ENCODE assay signal across 15 cellular contexts in the genomic region with DNA sequence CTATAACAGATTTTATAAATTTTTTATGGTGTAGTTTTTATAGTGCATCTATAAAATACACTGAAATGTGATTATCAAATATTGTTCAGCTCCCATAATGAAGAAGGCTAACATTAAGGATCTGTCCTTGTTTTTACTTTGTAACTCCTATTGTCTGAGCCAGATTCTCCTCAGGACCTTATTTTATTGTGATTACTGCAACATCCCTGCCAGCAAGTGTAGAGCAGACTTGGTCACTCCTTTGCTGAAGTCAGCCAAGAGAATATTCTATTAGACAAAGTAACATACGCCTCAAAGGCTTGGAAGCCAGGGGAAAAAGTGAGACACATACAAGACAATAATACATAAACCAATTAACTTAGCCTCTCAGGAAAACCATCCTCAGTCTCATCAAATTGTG.
A peak's percentile ranks its signal among the peaks of the same experiment; 100 is the strongest.
DNase-seq lines count a peak whose midpoint lies in the region; ATAC-seq and TF ChIP-seq lines count a peak whose summit lies in the region.
"Had no signal": no experiment of that assay in that cellular context is flagged by ENCODE, and none has a peak within 500 bp of the region (broad histone marks: within the 10 kb centered on the region; RNA-seq: fewer than 3 reads in every experiment).

No MANE protein-coding gene starts in this region.

- no peak for TF ChIP-seq CTCF in nephron progenitor cell (IDR thresholded peaks at IDR 0.05)

- H3K9me3 Mint-ChIP-seq in nephron progenitor cell, result no peaks in the 10 kb centered on the region
- no peaks in the 10 kb centered on the region for H3K9me3 Mint-ChIP-seq in T-helper 2 cell treated with Interferon-gamma antibody and Interleukin-4, amounts not matched to agents 5 μg/mL and 100 μg/mL, for 36 hours
- H3K9me3 Mint-ChIP-seq: CD8-positive, alpha-beta memory T cell; H9 had no signal

- DNase-seq in NCI-H82 (lab: John Stamatoyannopoulos, UW) (peak; percentile 27), NCI-H82 treated with DMSO at 0.1 percent for 48 hours (lab: John Stamatoyannopoulos, UW; ENCODE audit: unreplicated experiment) (no peak), G401 (ENCODE audit: low spot score) (peak; percentile 43), cerebellar cortex (ENCODE audit: low spot score) (peak; percentile 29), nephron progenitor cell (no peak)
- no peak for DNase-seq in T-helper 2 cell treated with Interferon-gamma antibody and Interleukin-4, amounts not matched to agents 5 μg/mL and 100 μg/mL, for 36 hours (ENCODE audit: low spot score)
- DNase-seq: 8988T; AML-193; Caco-2; CD8-positive, alpha-beta memory T cell; DND-41; GF-D8; GOT3; H9 had no signal

- H3K36me3 Mint-ChIP-seq in nephron progenitor cell (ENCODE audit: low read depth), result no peaks in the 10 kb centered on the region
- no peaks in the 10 kb centered on the region for H3K36me3 Mint-ChIP-seq in T-helper 2 cell treated with Interferon-gamma antibody and Interleukin-4, amounts not matched to agents 5 μg/mL and 100 μg/mL, for 36 hours (ENCODE audit: low read depth)

- H3K4me1 Mint-ChIP-seq in nephron progenitor cell, result no peaks in the 10 kb centered on the region
- H3K4me1 Mint-ChIP-seq in T-helper 2 cell treated with Interferon-gamma antibody and Interleukin-4, amounts not matched to agents 5 μg/mL and 100 μg/mL, for 36 hours (ENCODE audit: low read depth), result no peaks in the 10 kb centered on the region

- no peak for ATAC-seq in HG03354 (IDR thresholded peaks at IDR 0.05; ENCODE audit: poor library complexity, severe bottlenecking, unreplicated experiment)

- H3K27me3 Mint-ChIP-seq in nephron progenitor cell (ENCODE audit: low read depth, poor library complexity), result no peaks in the 10 kb centered on the region
- no peaks in the 10 kb centered on the region for H3K27me3 Mint-ChIP-seq in T-helper 2 cell treated with Interferon-gamma antibody and Interleukin-4, amounts not matched to agents 5 μg/mL and 100 μg/mL, for 36 hours (ENCODE audit: low read depth)
- H3K27me3 Mint-ChIP-seq: CD8-positive, alpha-beta memory T cell had no signal

- no peak overlapping the region for H3K4me3 Mint-ChIP-seq in nephron progenitor cell
- no peak overlapping the region for H3K4me3 Mint-ChIP-seq in T-helper 2 cell treated with Interferon-gamma antibody and Interleukin-4, amounts not matched to agents 5 μg/mL and 100 μg/mL, for 36 hours
- H3K4me3 Mint-ChIP-seq: CD8-positive, alpha-beta memory T cell; H9 had no signal

- peak overlapping the region; percentile 15 for H3K27ac Mint-ChIP-seq in nephron progenitor cell
- no peak overlapping the region for H3K27ac Mint-ChIP-seq in T-helper 2 cell treated with Interferon-gamma antibody and Interleukin-4, amounts not matched to agents 5 μg/mL and 100 μg/mL, for 36 hours
- H3K27ac Mint-ChIP-seq: CD8-positive, alpha-beta memory T cell had no signal

- in situ Hi-C loops in G401 (cut with HindIII; ENCODE audit: low sequenced_read_pairs), result no loop called here

Comparison
In these comparisons a context has a peak if more than half of its experiments do, and no peak if none do; other contexts are left out.
1. DNase-seq: peak in NCI-H82 (single experiment), G401 (single experiment) and cerebellar cortex (single experiment); none in NCI-H82 treated with DMSO at 0.1 percent for 48 hours (single experiment), nephron progenitor cell (single experiment) and T-helper 2 cell treated with Interferon-gamma antibody and Interleukin-4, amounts not matched to agents 5 μg/mL and 100 μg/mL, for 36 hours (single experiment).